ENCODE assay signal across 29 cellular contexts in the genomic region with DNA sequence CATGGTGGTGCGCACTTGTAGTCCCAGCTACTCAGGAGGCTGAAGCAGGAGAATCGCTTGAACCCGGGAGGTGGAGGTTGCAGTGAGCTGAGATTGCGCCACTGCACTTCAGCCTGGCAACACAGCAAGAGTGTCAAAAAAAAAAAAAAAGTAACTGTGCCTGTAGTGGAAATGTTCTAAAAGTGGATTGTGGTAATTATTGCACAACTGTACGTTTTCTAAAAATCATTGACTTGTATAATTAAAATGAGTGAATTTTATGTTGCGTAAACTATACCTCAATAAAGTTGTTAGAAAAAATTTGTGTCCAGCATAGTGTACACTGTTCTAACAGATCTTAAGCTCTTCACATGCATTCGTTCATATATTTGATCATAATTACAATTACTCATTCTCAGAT. TPM values are rescaled to one million over a fixed set of nuclear protein-coding genes. Genes with fewer than 3 reads are reported as not detected.
DNase-seq lines count a peak whose midpoint lies in the region; ATAC-seq and TF ChIP-seq lines count a peak whose summit lies in the region.
"Had no signal": no experiment of that assay in that cellular context is flagged by ENCODE, and none has a peak within 500 bp of the region (broad histone marks: within the 10 kb centered on the region; RNA-seq: fewer than 3 reads in every experiment).

No MANE protein-coding gene starts in this region.

- no peak for ATAC-seq in activated CD4-positive, alpha-beta T cell treated with anti-CD3 and anti-CD28 coated beads for 36 hours
- ATAC-seq: activated CD8-positive, alpha-beta memory T cell treated with anti-CD3 and anti-CD28 coated beads, Interleukin-2, amount 10 ng/mL, durations not matched to agents 7 days and 5 days; PC-3; psoas muscle had no signal

- peak; percentile 57 for DNase-seq in NOMO-1 treated with dmso at 0.1 percent for 144 hours (lab: John Stamatoyannopoulos, UW; ENCODE audit: unreplicated experiment)
- no peak for DNase-seq in immature natural killer cell
- DNase-seq in NCI-H2227 treated with DMSO at 0.1 percent for 48 hours (lab: John Stamatoyannopoulos, UW): no peak
- no peak for DNase-seq in activated CD4-positive, alpha-beta T cell treated with anti-CD3 and anti-CD28 coated beads for 36 hours
- DNase-seq: activated CD4-positive, alpha-beta T cell treated with anti-CD3 and anti-CD28 coated beads, Interleukin-2, amount 50 U/mL, for 1 hour; activated CD8-positive, alpha-beta memory T cell treated with anti-CD3 and anti-CD28 coated beads, Interleukin-2, amount 10 ng/mL, durations not matched to agents 7 days and 5 days; activated naive CD4-positive, alpha-beta T cell treated with anti-CD3 and anti-CD28 coated beads for 36 hours; amniotic stem cell; C1 segment of cervical spinal cord; DND-41; effector CD8-positive, alpha-beta T cell; islet precursor cell; KG1; MM.1S; naive B cell; NCI-H146; NCI-H2107; NCI-H446; NCI-H774; occipital lobe; PC-3; psoas muscle; stimulated activated CD4-positive, alpha-beta T cell treated with anti-CD3 and anti-CD28 coated beads, Interleukin-15, amount 100 ng/mL, for 24 hours; stimulated activated naive CD4-positive, alpha-beta T cell; T-helper 9 cell; upper lobe of right lung had no signal

- peak overlapping the region; percentile 35 for H3K4me2 ChIP-seq in Loucy (ENCODE audit: low read depth, low read length, poor library complexity, severe bottlenecking)

- peaks cover 3% of the 10 kb centered on the region for H4K20me1 ChIP-seq in Loucy (ENCODE audit: insufficient read depth, low read length, poor library complexity, severe bottlenecking)

- peaks cover 20 to 33% (median 26%) of the 10 kb centered on the region in 3 donors for H3K36me3 Mint-ChIP-seq in immature natural killer cell
- H3K36me3 Mint-ChIP-seq in activated CD4-positive, alpha-beta T cell treated with anti-CD3 and anti-CD28 coated beads for 36 hours (ENCODE audit: low read depth): peaks cover 47% of the 10 kb centered on the region

- no peak overlapping the region for H3K9ac ChIP-seq in Loucy (ENCODE audit: low read depth, low read length, poor library complexity, severe bottlenecking)

- H3K9me3 Mint-ChIP-seq in immature natural killer cell: no peaks in the 10 kb centered on the region
- H3K9me3 Mint-ChIP-seq in activated CD4-positive, alpha-beta T cell treated with anti-CD3 and anti-CD28 coated beads for 36 hours (ENCODE audit: low read depth): no peaks in the 10 kb centered on the region
- H3K9me3 Mint-ChIP-seq: activated naive CD4-positive, alpha-beta T cell treated with anti-CD3 and anti-CD28 coated beads for 36 hours; activated T-helper 1 cell treated with anti-CD3 and anti-CD28 coated beads, Interleukin-12 subunit alpha, Interleukin-12 subunit beta, Interleukin-2, Interleukin-4 antibody, amounts not matched to agents 30 ng/mL and 10 ng/mL and 1 ng/mL, durations not matched to agents 14 hours and 24 hours and 36 hours; naive B cell had no signal

- peak overlapping the region in 3 of 5 donors; percentile 9 to 36 (median 18) for H3K4me3 Mint-ChIP-seq in immature natural killer cell
- no peak overlapping the region for H3K4me3 Mint-ChIP-seq in activated CD4-positive, alpha-beta T cell treated with anti-CD3 and anti-CD28 coated beads for 36 hours
- H3K4me3 Mint-ChIP-seq: activated CD8-positive, alpha-beta memory T cell treated with anti-CD3 and anti-CD28 coated beads, Interleukin-2, amount 10 ng/mL, durations not matched to agents 7 days and 5 days; activated naive CD4-positive, alpha-beta T cell treated with anti-CD3 and anti-CD28 coated beads for 36 hours; activated T-helper 1 cell treated with anti-CD3 and anti-CD28 coated beads, Interleukin-12 subunit alpha, Interleukin-12 subunit beta, Interleukin-2, Interleukin-4 antibody, amounts not matched to agents 30 ng/mL and 10 ng/mL and 1 ng/mL, durations not matched to agents 14 hours and 24 hours and 36 hours; naive B cell had no signal

- H3K9me3 ChIP-seq in Loucy (ENCODE audit: insufficient read depth, low read depth, low read length): no peaks in the 10 kb centered on the region
- H3K9me3 ChIP-seq: psoas muscle, suprapubic skin, upper lobe of right lung had no signal

- no peak overlapping the region for H2AFZ ChIP-seq in Loucy (ENCODE audit: low read length)

- H3K27me3 ChIP-seq in Loucy (ENCODE audit: insufficient read depth, low read length, poor library complexity, severe bottlenecking): no peaks in the 10 kb centered on the region
- H3K27me3 ChIP-seq: suprapubic skin, upper lobe of right lung had no signal

- intact Hi-C loops in activated CD4-positive, alpha-beta T cell treated with anti-CD3 and anti-CD28 coated beads for 36 hours (cut with DNase I, micrococcal nuclease): no loop called here

- peaks cover 7% of the 10 kb centered on the region; the same call in 1 of the 2 replicates for H3K36me3 ChIP-seq in Loucy (ENCODE audit: insufficient read depth, low read length)

- no peak for TF ChIP-seq CTCF in Loucy (conservative IDR thresholded peaks at IDR 0.05; ENCODE audit: low read length)

- POLR2A ChIA-PET in activated CD4-positive, alpha-beta T cell treated with anti-CD3 and anti-CD28 coated beads for 36 hours (lab: Charles Lee): no interaction called here

- CTCF ChIA-PET in activated CD4-positive, alpha-beta T cell treated with anti-CD3 and anti-CD28 coated beads for 36 hours (lab: Charles Lee): no interaction called here

- peaks cover 40 to 67% of the 10 kb centered on the region in 2 donors for H3K4me1 Mint-ChIP-seq in immature natural killer cell
- H3K4me1 Mint-ChIP-seq in activated CD4-positive, alpha-beta T cell treated with anti-CD3 and anti-CD28 coated beads for 36 hours: peaks cover 48% of the 10 kb centered on the region

- peaks cover 2 to 3% (median 3%) of the 10 kb centered on the region in 3 donors for H3K27me3 Mint-ChIP-seq in immature natural killer cell (ENCODE audit: low read depth in 3 of 3)
- H3K27me3 Mint-ChIP-seq in activated CD4-positive, alpha-beta T cell treated with anti-CD3 and anti-CD28 coated beads for 36 hours: no peaks in the 10 kb centered on the region
- H3K27me3 Mint-ChIP-seq: activated CD8-positive, alpha-beta memory T cell treated with anti-CD3 and anti-CD28 coated beads, Interleukin-2, amount 10 ng/mL, durations not matched to agents 7 days and 5 days; naive B cell had no signal

- H3K4me3 ChIP-seq in Loucy (ENCODE audit: low read length, poor library complexity, severe bottlenecking): no peak overlapping the region
- H3K4me3 ChIP-seq: psoas muscle, suprapubic skin, upper lobe of right lung had no signal

- H3K27ac Mint-ChIP-seq in immature natural killer cell: peak overlapping the region in 4 of 6 donors; percentile 14 to 83 (median 50)
- H3K27ac Mint-ChIP-seq in activated CD4-positive, alpha-beta T cell treated with anti-CD3 and anti-CD28 coated beads for 36 hours: no peak overlapping the region
- H3K27ac Mint-ChIP-seq: activated naive CD4-positive, alpha-beta T cell treated with anti-CD3 and anti-CD28 coated beads for 36 hours; activated T-helper 1 cell treated with anti-CD3 and anti-CD28 coated beads, Interleukin-12 subunit alpha, Interleukin-12 subunit beta, Interleukin-2, Interleukin-4 antibody, amounts not matched to agents 30 ng/mL and 10 ng/mL and 1 ng/mL, durations not matched to agents 14 hours and 24 hours and 36 hours had no signal

- H3K79me2 ChIP-seq in Loucy (ENCODE audit: insufficient read depth, low read length): peaks cover 14% of the 10 kb centered on the region

- H3F3A ChIP-seq in Loucy (ENCODE audit: low read depth): no peaks in the 10 kb centered on the region

- H3K4me1 ChIP-seq in Loucy (ENCODE audit: insufficient read depth, low read length, poor library complexity, severe bottlenecking): peaks cover 12% of the 10 kb centered on the region

- H3K9me2 ChIP-seq in Loucy (replicated peaks; ENCODE audit: low read depth, low read length): no peaks in the 10 kb centered on the region

RNA-seq across cellular contexts. Expression of a gene that starts 5.5 kb away (rescaled TPM):
- polyA plus RNA-seq in immature natural killer cell: 100 to 1,000 TPM in 1 of 3 donors, 10 to 100 TPM in 2; 44.1 to 109 (median 67.7) TPM
- total RNA-seq in activated CD4-positive, alpha-beta T cell treated with anti-CD3 and anti-CD28 coated beads for 36 hours: 100 to 1,000 TPM in 1 of 2 experiments, 10 to 100 TPM in 1; 95.3 to 119 TPM

RNA-seq across cellular contexts. Expression of a gene that starts 16.2 kb away (rescaled TPM):
- 1 to 10 TPM; 3.4 to 9.8 (median 9.7) TPM for polyA plus RNA-seq in immature natural killer cell
- total RNA-seq in activated CD4-positive, alpha-beta T cell treated with anti-CD3 and anti-CD28 coated beads for 36 hours: 10 to 100 TPM; 19.9 to 20.6 TPM

RNA-seq across cellular contexts. Expression of a gene that starts 46.0 kb away (rescaled TPM):
- polyA plus RNA-seq in immature natural killer cell: 1 to 10 TPM; 4.3 to 6.2 (median 4.4) TPM
- total RNA-seq in activated CD4-positive, alpha-beta T cell treated with anti-CD3 and anti-CD28 coated beads for 36 hours: 10 to 100 TPM in 1 of 2 experiments, 1 to 10 TPM in 1; 9.8 to 11.8 TPM

RNA-seq across cellular contexts. Expression of a gene that starts 46.4 kb away (rescaled TPM):
- 1 to 10 TPM in 2 of 3 donors, not detected in 1; 1.2 to 1.6 TPM for polyA plus RNA-seq in immature natural killer cell
- 1 to 10 TPM; 1.4 to 2.0 TPM for total RNA-seq in activated CD4-positive, alpha-beta T cell treated with anti-CD3 and anti-CD28 coated beads for 36 hours

RNA-seq across cellular contexts. Expression of a gene that starts 54.0 kb away (rescaled TPM):
- 100 to 1,000 TPM; 175 to 216 (median 181) TPM for polyA plus RNA-seq in immature natural killer cell
- 10 to 100 TPM; 64.4 to 66.2 TPM for total RNA-seq in activated CD4-positive, alpha-beta T cell treated with anti-CD3 and anti-CD28 coated beads for 36 hours
